In the genomic region with DNA sequence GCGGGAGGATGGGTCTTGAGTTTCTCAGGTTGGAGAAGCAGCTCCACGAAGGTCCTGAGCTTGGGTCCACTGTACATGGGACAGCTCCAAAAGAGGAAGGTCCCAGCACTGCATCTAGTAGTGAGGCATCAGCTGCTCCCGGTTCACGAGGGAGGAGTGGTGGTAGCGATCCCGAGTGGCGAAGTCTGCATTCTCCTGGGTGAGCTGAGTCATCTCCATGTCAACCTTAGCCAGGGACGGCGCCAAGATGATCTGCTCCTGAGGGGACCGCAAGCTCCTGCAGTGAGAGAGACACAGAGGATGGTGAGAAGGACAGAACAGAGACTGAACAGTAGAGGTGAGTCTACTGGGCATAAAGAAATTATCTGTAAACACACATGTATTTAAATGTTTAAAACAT, we compare ENCODE assay signal across 28 cellular contexts. TPM values are rescaled to one million over a fixed set of nuclear protein-coding genes. Genes with fewer than 3 reads are reported as not detected.
A peak's percentile ranks its signal among the peaks of the same experiment; 100 is the strongest.
DNase-seq lines count a peak whose midpoint lies in the region; ATAC-seq and TF ChIP-seq lines count a peak whose summit lies in the region.
"Had no signal": no experiment of that assay in that cellular context is flagged by ENCODE, and none has a peak within 500 bp of the region (broad histone marks: within the 10 kb centered on the region; RNA-seq: fewer than 3 reads in every experiment).

No MANE protein-coding gene starts in this region.

- WGBS in mesenchymal stem cell = 46% methylated on average over 10 of the region's 10 CpGs

- no peak overlapping the region for H2BK5ac ChIP-seq in mesenchymal stem cell (ENCODE audit: low read depth, low read length, poor library complexity, severe bottlenecking)

- no peak overlapping the region for H2BK15ac ChIP-seq in mesenchymal stem cell (ENCODE audit: low read depth, poor library complexity, severe bottlenecking)

- H3K36me3 ChIP-seq in MG63 (peaks cover 26% of the 10 kb centered on the region), mesenchymal stem cell (ENCODE audit: control insufficient read depth in 1 of 2, insufficient read depth in 2 of 2, low read depth in 1 of 2, low read length in 2 of 2) (peaks cover 0 to 8% of the 10 kb centered on the region in 2 experiments)
- H3K36me3 ChIP-seq: heart right ventricle had no signal

- no peak overlapping the region for H3K4me3 Mint-ChIP-seq in T-cell
- H3K4me3 Mint-ChIP-seq: activated CD4-positive, alpha-beta T cell treated with anti-CD3 and anti-CD28 coated beads, Interleukin-2, amount 10 ng/mL, durations not matched to agents 7 days and 5 days; activated naive CD4-positive, alpha-beta T cell treated with anti-CD3 and anti-CD28 coated beads for 36 hours; naive B cell; type B pancreatic cell had no signal

- H3K9me3 Mint-ChIP-seq in T-cell = no peaks in the 10 kb centered on the region
- H3K9me3 Mint-ChIP-seq: activated CD4-positive, alpha-beta T cell treated with anti-CD3 and anti-CD28 coated beads, Interleukin-2, amount 10 ng/mL, durations not matched to agents 7 days and 5 days; activated naive CD4-positive, alpha-beta T cell treated with anti-CD3 and anti-CD28 coated beads for 36 hours; naive B cell; type B pancreatic cell had no signal

- TF ChIP-seq CTCF in choroid plexus epithelial cell (conservative IDR thresholded peaks at IDR 0.05; ENCODE audit: low read depth, low read length) = no peak

- H3K27ac Mint-ChIP-seq in T-cell = no peak overlapping the region
- H3K27ac Mint-ChIP-seq: activated CD4-positive, alpha-beta T cell treated with anti-CD3 and anti-CD28 coated beads, Interleukin-2, amount 10 ng/mL, durations not matched to agents 7 days and 5 days; activated naive CD4-positive, alpha-beta T cell treated with anti-CD3 and anti-CD28 coated beads for 36 hours; type B pancreatic cell had no signal

- H3K27me3 ChIP-seq in MG63 (no peaks in the 10 kb centered on the region), mesenchymal stem cell (ENCODE audit: control insufficient read depth in 1 of 2, insufficient read depth in 1 of 2, low read length in 2 of 2) (no peaks in the 10 kb centered on the region)
- H3K27me3 ChIP-seq: foreskin keratinocyte, heart right ventricle had no signal

- no peak overlapping the region for H2AFZ ChIP-seq in mesenchymal stem cell (ENCODE audit: low read depth, low read length)

- H3K36me3 Mint-ChIP-seq in T-cell = no peaks in the 10 kb centered on the region
- H3K36me3 Mint-ChIP-seq: naive B cell had no signal

- POLR2A ChIA-PET in T-cell (lab: Charles Lee) = no interaction called here

- CTCF ChIA-PET in T-cell (lab: Charles Lee) = no interaction called here

- no peak overlapping the region for H3K4ac ChIP-seq in mesenchymal stem cell (ENCODE audit: low read depth in 1 of 2, low read length in 2 of 2)

- no peak overlapping the region for H3K9ac ChIP-seq in mesenchymal stem cell (ENCODE audit: low read length)

- DNase-seq in AG08395 (ENCODE audit: low spot score) = peak; percentile 22
- DNase-seq in MG63 = peak; percentile 26
- DNase-seq in choroid plexus epithelial cell (ENCODE audit: low read depth) = peak; percentile 67
- DNase-seq in mesenchymal stem cell = peak; percentile 47
- no peak for DNase-seq in T-cell
- DNase-seq in HUDEP-2 (lab: John Stamatoyannopoulos, UW; ENCODE audit: unreplicated experiment in 76 of 76) = no peak
- no peak for DNase-seq in DMS153 treated with DMSO at 0.1 percent for 48 hours (lab: John Stamatoyannopoulos, UW; ENCODE audit: unreplicated experiment)
- DNase-seq in pons (ENCODE audit: low spot score) = no peak
- DNase-seq: activated CD4-positive, alpha-beta T cell treated with anti-CD3 and anti-CD28 coated beads, Interleukin-2, amount 10 ng/mL, durations not matched to agents 7 days and 5 days; activated naive CD4-positive, alpha-beta T cell treated with anti-CD3 and anti-CD28 coated beads for 36 hours; activated T-cell treated with anti-CD3 and anti-CD28 coated beads, Interleukin-2, amount 50 U/mL, for 48 hours; amygdala; COR-L47; DMS79 treated with DMSO at 0.1 percent for 48 hours; foreskin keratinocyte; HCEC 1CT; heart right ventricle; left cardiac atrium; naive B cell; NCI-H146; NCI-H526 treated with DMSO at 0.1 percent for 48 hours; occipital lobe; small intestine; stimulated activated CD4-positive, alpha-beta T cell treated with anti-CD3 and anti-CD28 coated beads, Interleukin-1b, Interleukin-23, amount 100 ng/mL, for 48 hours had no signal

- no peak overlapping the region for H3K27ac ChIP-seq in mesenchymal stem cell (ENCODE audit: low read length, poor library complexity, severe bottlenecking)
- H3K27ac ChIP-seq: epithelial cell of prostate, foreskin keratinocyte, heart right ventricle, RWPE1 had no signal

- H3K4me3 ChIP-seq in MG63 (no peak overlapping the region), choroid plexus epithelial cell (ENCODE audit: low read depth, low read length) (no peak overlapping the region), mesenchymal stem cell (ENCODE audit: insufficient read depth in 1 of 2, low read depth in 1 of 2, low read length in 2 of 2) (no peak overlapping the region)
- H3K4me3 ChIP-seq: heart right ventricle had no signal

- H2BK120ac ChIP-seq in mesenchymal stem cell (ENCODE audit: low read depth, low read length) = no peak overlapping the region

- no peaks in the 10 kb centered on the region for H3K4me1 Mint-ChIP-seq in T-cell
- H3K4me1 Mint-ChIP-seq: activated CD4-positive, alpha-beta T cell treated with anti-CD3 and anti-CD28 coated beads, Interleukin-2, amount 10 ng/mL, durations not matched to agents 7 days and 5 days; naive B cell had no signal

- H3K23ac ChIP-seq in mesenchymal stem cell (ENCODE audit: low read length in 2 of 2) = no peak overlapping the region

- no peak overlapping the region for H2BK12ac ChIP-seq in mesenchymal stem cell (ENCODE audit: low read length in 2 of 2)

- H3K18ac ChIP-seq in mesenchymal stem cell (ENCODE audit: low read depth in 1 of 2, low read length in 2 of 2) = no peak overlapping the region

- no peaks in the 10 kb centered on the region for H3K27me3 Mint-ChIP-seq in T-cell
- H3K27me3 Mint-ChIP-seq: type B pancreatic cell had no signal

- H2AK5ac ChIP-seq in mesenchymal stem cell (ENCODE audit: low read length, severe bottlenecking) = no peak overlapping the region

- no peak overlapping the region for H3K4me2 ChIP-seq in mesenchymal stem cell (ENCODE audit: low read length, poor library complexity, severe bottlenecking)

- no peak overlapping the region for H4K8ac ChIP-seq in mesenchymal stem cell (ENCODE audit: low read length)

- no peaks in the 10 kb centered on the region for H3K79me1 ChIP-seq in mesenchymal stem cell (replicated peaks; ENCODE audit: low read length, poor library complexity, severe bottlenecking)

- no peak overlapping the region for H3K14ac ChIP-seq in mesenchymal stem cell (ENCODE audit: low read length in 2 of 2)

- H3K4me1 ChIP-seq in mesenchymal stem cell (ENCODE audit: control insufficient read depth, insufficient read depth, low read depth, low read length) = peaks cover 4% of the 10 kb centered on the region

- H4K91ac ChIP-seq in mesenchymal stem cell (ENCODE audit: low read length) = no peak overlapping the region

- ATAC-seq in T-cell (replicated peaks in 1 of 4) = no peak
- ATAC-seq: foreskin keratinocyte, heart right ventricle, left cardiac atrium, SK-N-SH treated with all-trans-retinoic acid at 6 μM for 48 hours had no signal

- H3K9me3 ChIP-seq in MG63 = no peaks in the 10 kb centered on the region
- no peaks in the 10 kb centered on the region for H3K9me3 ChIP-seq in mesenchymal stem cell (ENCODE audit: control insufficient read depth, low read length)
- H3K9me3 ChIP-seq: heart right ventricle had no signal

RNA-seq across cellular contexts. Expression of a gene that starts 28.0 kb away (rescaled TPM):
- total RNA-seq in MG63 (2014; rRNA removed; shearing (Covaris generic); ENCODE audit: low replicate concordance) = 75.1 and 105 TPM in 2 replicates
- 134 TPM for polyA plus RNA-seq in mesenchymal stem cell (2013, experiment 1 of 2)
- 130 TPM for polyA plus RNA-seq in mesenchymal stem cell (2013, experiment 2 of 2)
- total RNA-seq in T-cell = 10 to 100 TPM; 22.6 to 27.6 (median 25.6) TPM

Comparison
In these comparisons a context has a peak if more than half of its experiments do, and no peak if none do; other contexts are left out.
1. DNase-seq: peak in AG08395 (single experiment), MG63 (single experiment), choroid plexus epithelial cell (single experiment) and mesenchymal stem cell (single experiment); none in T-cell (0 of 34), HUDEP-2 (0 of 76), DMS153 treated with DMSO at 0.1 percent for 48 hours (single experiment) and pons (single experiment).